In genomic region chr11:36126703-36127102, GRCh38 we compare ENCODE assay signal across 16 cellular contexts.
A peak's percentile ranks its signal among the peaks of the same experiment; 100 is the strongest.
DNase-seq lines count a peak whose midpoint lies in the region; ATAC-seq and TF ChIP-seq lines count a peak whose summit lies in the region.
"Had no signal": no experiment of that assay in that cellular context is flagged by ENCODE, and none has a peak within 500 bp of the region (broad histone marks: within the 10 kb centered on the region; RNA-seq: fewer than 3 reads in every experiment).

No MANE protein-coding gene starts in this region.

- no peak overlapping the region for H2AFZ ChIP-seq in KMS-11 (ENCODE audit: low read depth)

- DNase-seq in SJCRH30, result peak in 1 of 2 experiments; percentile 45
- DNase-seq in endodermal cell, result no peak
- no peak for DNase-seq in osteocyte (ENCODE audit: extremely low spot score, unreplicated experiment)
- no peak for DNase-seq in testis
- DNase-seq in activated CD8-positive, alpha-beta T cell treated with anti-CD3 and anti-CD28 coated beads for 36 hours, result no peak
- DNase-seq: ACHN, DMS79, Kasumi-1, MG63, NCI-H1048, NCI-H1436, NCI-H2081 treated with DMSO at 0.1 percent for 48 hours, NCI-H82 had no signal

- no peak overlapping the region for H3K4me3 ChIP-seq in KMS-11 (IDR thresholded peaks at IDR 0.05; ENCODE audit: insufficient read depth, low read depth, low read length)
- no peak overlapping the region for H3K4me3 ChIP-seq in SJCRH30
- H3K4me3 ChIP-seq in endodermal cell (ENCODE audit: low read length), result no peak overlapping the region
- no peak overlapping the region for H3K4me3 ChIP-seq in testis
- H3K4me3 ChIP-seq: MG63, SJSA1 had no signal

- CTCF ChIA-PET in activated CD8-positive, alpha-beta T cell treated with anti-CD3 and anti-CD28 coated beads for 36 hours (lab: Charles Lee), result no interaction called here

- no peaks in the 10 kb centered on the region for H4K20me1 ChIP-seq in KMS-11 (ENCODE audit: insufficient read depth)

- TF ChIP-seq CTCF in KMS-11 (conservative IDR thresholded peaks at IDR 0.05; ENCODE audit: low read depth, low read length) (no peak), endodermal cell (conservative IDR thresholded peaks at IDR 0.05) (no peak), osteocyte (IDR thresholded peaks at IDR 0.05) (peak; percentile 12), testis (IDR thresholded peaks at IDR 0.05) (no peak)
- no peak for TF ChIP-seq CTCF in activated CD8-positive, alpha-beta T cell treated with anti-CD3 and anti-CD28 coated beads for 36 hours (IDR thresholded peaks at IDR 0.05)

- H3K4me1 Mint-ChIP-seq in endodermal cell (peaks cover 55% of the 10 kb centered on the region), osteocyte (ENCODE audit: unreplicated experiment) (peaks cover 7% of the 10 kb centered on the region)
- H3K4me1 Mint-ChIP-seq in activated CD8-positive, alpha-beta T cell treated with anti-CD3 and anti-CD28 coated beads for 36 hours (ENCODE audit: low read depth), result no peaks in the 10 kb centered on the region

- H3K36me3 ChIP-seq in KMS-11 (ENCODE audit: insufficient read depth) (no peaks in the 10 kb centered on the region), SJCRH30 (no peaks in the 10 kb centered on the region), endodermal cell (ENCODE audit: control insufficient read depth, insufficient read depth, low read length) (no peaks in the 10 kb centered on the region), testis (ENCODE audit: low read depth, missing control alignments) (no peaks in the 10 kb centered on the region)
- H3K36me3 ChIP-seq: MG63, SJSA1 had no signal

- TF ChIP-seq POLR2A in testis (IDR thresholded peaks at IDR 0.05), result no peak

- WGBS in endodermal cell (ENCODE audit: insufficient coverage in 1 of 2, insufficient read length in 1 of 2), 2 experiments, result 50 to 82% methylated on average over 3 to 4 of the region's 4 CpGs
- WGBS in testis, 2 donors, result 75% methylated on average over 4 of the region's 4 CpGs

- POLR2A ChIA-PET in activated CD8-positive, alpha-beta T cell treated with anti-CD3 and anti-CD28 coated beads for 36 hours (lab: Charles Lee), result no interaction called here

- H3K9me3 ChIP-seq in SJCRH30 (replicated peaks), result no peaks in the 10 kb centered on the region
- peaks cover 15% of the 10 kb centered on the region for H3K9me3 ChIP-seq in endodermal cell (ENCODE audit: control insufficient read depth, low read length)
- no peaks in the 10 kb centered on the region for H3K9me3 ChIP-seq in testis
- H3K9me3 ChIP-seq: MG63, SJSA1 had no signal

- H3K27me3 Mint-ChIP-seq in endodermal cell (ENCODE audit: insufficient read depth) (no peaks in the 10 kb centered on the region), osteocyte (ENCODE audit: unreplicated experiment) (no peaks in the 10 kb centered on the region)
- peaks cover 19% of the 10 kb centered on the region for H3K27me3 Mint-ChIP-seq in activated CD8-positive, alpha-beta T cell treated with anti-CD3 and anti-CD28 coated beads for 36 hours

- peak overlapping the region; percentile 14 for H3K27ac Mint-ChIP-seq in endodermal cell
- no peak overlapping the region for H3K27ac Mint-ChIP-seq in osteocyte (ENCODE audit: unreplicated experiment)
- no peak overlapping the region for H3K27ac Mint-ChIP-seq in activated CD8-positive, alpha-beta T cell treated with anti-CD3 and anti-CD28 coated beads for 36 hours

- intact Hi-C loops in testis (cut with DNase I; ENCODE audit: low total_unique reads), result no loop called here
- intact Hi-C loops in activated CD8-positive, alpha-beta T cell treated with anti-CD3 and anti-CD28 coated beads for 36 hours (cut with micrococcal nuclease), result no loop called here

- H3K4me2 ChIP-seq in KMS-11, result peak overlapping the region; percentile 46

- H3K4me3 Mint-ChIP-seq in endodermal cell (no peak overlapping the region), osteocyte (ENCODE audit: unreplicated experiment) (no peak overlapping the region)
- H3K4me3 Mint-ChIP-seq in activated CD8-positive, alpha-beta T cell treated with anti-CD3 and anti-CD28 coated beads for 36 hours, result no peak overlapping the region

- H3K27me3 ChIP-seq in KMS-11 (ENCODE audit: insufficient read depth, low read depth) (no peaks in the 10 kb centered on the region), SJCRH30 (no peaks in the 10 kb centered on the region), endodermal cell (ENCODE audit: control insufficient read depth, insufficient read depth, low read length, poor library complexity, severe bottlenecking) (no peaks in the 10 kb centered on the region), testis (no peaks in the 10 kb centered on the region)
- H3K27me3 ChIP-seq: MG63, SJSA1 had no signal

- ATAC-seq in GM21529 (IDR thresholded peaks at IDR 0.05; ENCODE audit: unreplicated experiment), result no peak
- no peak for ATAC-seq in activated CD8-positive, alpha-beta T cell treated with anti-CD3 and anti-CD28 coated beads for 36 hours

- peaks cover 14% of the 10 kb centered on the region for H3K9me3 Mint-ChIP-seq in endodermal cell
- H3K9me3 Mint-ChIP-seq in osteocyte (ENCODE audit: unreplicated experiment), result no peaks in the 10 kb centered on the region
- H3K9me3 Mint-ChIP-seq in activated CD8-positive, alpha-beta T cell treated with anti-CD3 and anti-CD28 coated beads for 36 hours, result no peaks in the 10 kb centered on the region

- H3K4me1 ChIP-seq in KMS-11 (ENCODE audit: low read depth, poor library complexity, severe bottlenecking), result peaks cover 53% of the 10 kb centered on the region
- H3K4me1 ChIP-seq in SJCRH30, result peaks cover 53% of the 10 kb centered on the region
- peaks cover 28% of the 10 kb centered on the region for H3K4me1 ChIP-seq in endodermal cell (ENCODE audit: control insufficient read depth, insufficient read depth, low read length)
- H3K4me1 ChIP-seq in testis, result peaks cover under 1% of the 10 kb centered on the region

- H3K36me3 Mint-ChIP-seq in endodermal cell (ENCODE audit: low read depth) (peaks cover 10% of the 10 kb centered on the region), osteocyte (ENCODE audit: unreplicated experiment) (no peaks in the 10 kb centered on the region)
- no peaks in the 10 kb centered on the region for H3K36me3 Mint-ChIP-seq in activated CD8-positive, alpha-beta T cell treated with anti-CD3 and anti-CD28 coated beads for 36 hours (ENCODE audit: low read depth)

- H3K9ac ChIP-seq in KMS-11 (no peak overlapping the region), endodermal cell (ENCODE audit: extremely low read depth, low read length, poor library complexity, severe bottlenecking) (no peak overlapping the region)

- H3K27ac ChIP-seq in KMS-11, result no peak overlapping the region
- peak overlapping the region; percentile 7; the same call in 1 of the 2 replicates for H3K27ac ChIP-seq in SJCRH30
- H3K27ac ChIP-seq in endodermal cell (ENCODE audit: low read depth, low read length), result peak overlapping the region; percentile 29
- H3K27ac ChIP-seq in testis, result no peak overlapping the region
- H3K27ac ChIP-seq: SJSA1 had no signal

- no peaks in the 10 kb centered on the region for H3K79me2 ChIP-seq in KMS-11 (ENCODE audit: insufficient read depth, low read depth)

Comparison
In these comparisons a context has a peak if more than half of its experiments do, and no peak if none do; other contexts are left out.
1. H3K27ac ChIP-seq: peak in SJCRH30 (single experiment) and endodermal cell (single experiment); none in KMS-11 (single experiment) and testis (0 of 2).